Comparison of ENCODE assay signal across 1 cellular context in the genomic region with DNA sequence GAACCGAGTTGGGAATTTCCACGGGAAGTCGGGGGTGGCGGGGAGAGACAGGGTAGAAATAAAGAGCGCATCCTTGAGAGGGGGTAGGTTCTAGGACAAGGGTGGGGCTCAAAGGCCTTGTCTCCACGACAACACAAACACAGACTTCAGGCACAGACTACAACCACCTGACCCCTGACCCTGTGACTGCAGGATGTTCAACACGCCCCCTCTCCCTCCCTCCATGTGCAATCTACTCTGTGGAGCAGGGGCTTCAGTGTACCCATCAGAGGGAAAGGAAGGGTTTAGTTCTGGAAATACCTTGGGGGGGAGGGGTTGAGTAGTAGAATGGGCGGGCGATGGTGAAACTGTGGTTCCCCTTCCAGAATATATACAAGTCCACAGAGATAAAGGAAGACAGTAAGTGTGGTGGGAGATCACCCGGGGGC.
A peak's percentile ranks its signal among the peaks of the same experiment; 100 is the strongest.
TF ChIP-seq lines count a peak whose summit lies in the region.

No MANE protein-coding gene starts in this region.

TF ChIP-seq in HepG2, 621 proteins besides CTCF, POLR2A, EP300 and RAD21 (continued from another document and continues in another):
- TF ChIP-seq FIP1L1 (IDR thresholded peaks at IDR 0.05; ENCODE audit: borderline replicate concordance, insufficient read depth, low read depth, low read length) (no peak), STAG1 (CRISPR knock-in tag; IDR thresholded peaks at IDR 0.05) (no peak), GATAD1 (CRISPR knock-in tag; IDR thresholded peaks at IDR 0.05) (no peak), ZNF20 (CRISPR knock-in tag; IDR thresholded peaks at IDR 0.05) (no peak), RBM22 (optimal IDR thresholded peaks at IDR 0.05; ENCODE audit: low read length) (peak; percentile 89), PHF21A (CRISPR knock-in tag; IDR thresholded peaks at IDR 0.05) (no peak; the same call in 1 of the 2 replicates), HES4 (CRISPR knock-in tag; IDR thresholded peaks at IDR 0.05; ENCODE audit: borderline replicate concordance) (no peak), RFX3 (CRISPR knock-in tag; IDR thresholded peaks at IDR 0.05) (peak; percentile 67), POLR2AphosphoS5 (IDR thresholded peaks at IDR 0.05; ENCODE audit: low read depth, low read length) (peak; percentile 29; the same call in 1 of the 2 replicates), HOXA7 (CRISPR knock-in tag; IDR thresholded peaks at IDR 0.05) (no peak), NR2F1 (CRISPR knock-in tag; IDR thresholded peaks at IDR 0.05) (peak; percentile 67 to 77), THAP11 (CRISPR knock-in tag; IDR thresholded peaks at IDR 0.05) (no peak; the same call in 1 of the 2 replicates), EZH2 (conservative IDR thresholded peaks at IDR 0.05; ENCODE audit: low read depth, low read length) (no peak), FOXA1 (IDR thresholded peaks at IDR 0.05) (no peak), FOXA1 (CRISPR knock-in tag; IDR thresholded peaks at IDR 0.05) (0 out of 2 replicates have a peak, but pooled peaks have one; percentile 39), MED1 (CRISPR knock-in tag; IDR thresholded peaks at IDR 0.05) (0 out of 2 replicates have a peak, but pooled peaks have one; percentile 23), IRX3 (CRISPR knock-in tag; IDR thresholded peaks at IDR 0.05; ENCODE audit: borderline replicate concordance, low read depth) (no peak), ZNF264 (CRISPR knock-in tag; IDR thresholded peaks at IDR 0.05) (no peak), ARNTL (CRISPR knock-in tag; IDR thresholded peaks at IDR 0.05) (no peak), SP4 (CRISPR knock-in tag; IDR thresholded peaks at IDR 0.05) (no peak), PPARG (CRISPR knock-in tag; conservative IDR thresholded peaks at IDR 0.05) (peak; percentile 37; the same call in 1 of the 2 replicates), RARA (CRISPR knock-in tag; IDR thresholded peaks at IDR 0.05) (peak; percentile 40; the same call in 1 of the 2 replicates), CEBPG (CRISPR knock-in tag; IDR thresholded peaks at IDR 0.05) (no peak), ZNF766 (CRISPR knock-in tag; IDR thresholded peaks at IDR 0.05; ENCODE audit: borderline replicate concordance) (no peak), MZF1 (CRISPR knock-in tag; IDR thresholded peaks at IDR 0.05; ENCODE audit: borderline replicate concordance) (no peak), ZNF160 (CRISPR knock-in tag; IDR thresholded peaks at IDR 0.05) (no peak), SAP130 (CRISPR knock-in tag; IDR thresholded peaks at IDR 0.05; ENCODE audit: low read depth) (peak; percentile 82), HNF4A (CRISPR knock-in tag; IDR thresholded peaks at IDR 0.05) (0 out of 2 replicates have a peak, but pooled peaks have one; percentile 9)
- TF ChIP-seq, protein P1, sequence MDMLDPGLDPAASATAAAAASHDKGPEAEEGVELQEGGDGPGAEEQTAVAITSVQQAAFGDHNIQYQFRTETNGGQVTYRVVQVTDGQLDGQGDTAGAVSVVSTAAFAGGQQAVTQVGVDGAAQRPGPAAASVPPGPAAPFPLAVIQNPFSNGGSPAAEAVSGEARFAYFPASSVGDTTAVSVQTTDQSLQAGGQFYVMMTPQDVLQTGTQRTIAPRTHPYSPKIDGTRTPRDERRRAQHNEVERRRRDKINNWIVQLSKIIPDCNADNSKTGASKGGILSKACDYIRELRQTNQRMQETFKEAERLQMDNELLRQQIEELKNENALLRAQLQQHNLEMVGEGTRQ (IDR thresholded peaks at IDR 0.05; ENCODE audit: low read depth, low read length), result 0 out of 2 replicates have a peak, but pooled peaks have one; percentile 27
- TF ChIP-seq, protein P1 (CRISPR knock-in tag; IDR thresholded peaks at IDR 0.05; ENCODE audit: borderline replicate concordance), result no peak
- TF ChIP-seq, protein P2, sequence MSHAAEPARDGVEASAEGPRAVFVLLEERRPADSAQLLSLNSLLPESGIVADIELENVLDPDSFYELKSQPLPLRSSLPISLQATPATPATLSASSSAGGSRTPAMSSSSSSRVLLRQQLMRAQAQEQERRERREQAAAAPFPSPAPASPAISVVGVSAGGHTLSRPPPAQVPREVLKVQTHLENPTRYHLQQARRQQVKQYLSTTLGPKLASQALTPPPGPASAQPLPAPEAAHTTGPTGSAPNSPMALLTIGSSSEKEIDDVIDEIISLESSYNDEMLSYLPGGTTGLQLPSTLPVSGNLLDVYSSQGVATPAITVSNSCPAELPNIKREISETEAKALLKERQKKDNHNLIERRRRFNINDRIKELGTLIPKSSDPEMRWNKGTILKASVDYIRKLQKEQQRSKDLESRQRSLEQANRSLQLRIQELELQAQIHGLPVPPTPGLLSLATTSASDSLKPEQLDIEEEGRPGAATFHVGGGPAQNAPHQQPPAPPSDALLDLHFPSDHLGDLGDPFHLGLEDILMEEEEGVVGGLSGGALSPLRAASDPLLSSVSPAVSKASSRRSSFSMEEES (CRISPR knock-in tag; IDR thresholded peaks at IDR 0.05), result 0 out of 2 replicates have a peak, but pooled peaks have one; percentile 28
- TF ChIP-seq, protein P3, sequence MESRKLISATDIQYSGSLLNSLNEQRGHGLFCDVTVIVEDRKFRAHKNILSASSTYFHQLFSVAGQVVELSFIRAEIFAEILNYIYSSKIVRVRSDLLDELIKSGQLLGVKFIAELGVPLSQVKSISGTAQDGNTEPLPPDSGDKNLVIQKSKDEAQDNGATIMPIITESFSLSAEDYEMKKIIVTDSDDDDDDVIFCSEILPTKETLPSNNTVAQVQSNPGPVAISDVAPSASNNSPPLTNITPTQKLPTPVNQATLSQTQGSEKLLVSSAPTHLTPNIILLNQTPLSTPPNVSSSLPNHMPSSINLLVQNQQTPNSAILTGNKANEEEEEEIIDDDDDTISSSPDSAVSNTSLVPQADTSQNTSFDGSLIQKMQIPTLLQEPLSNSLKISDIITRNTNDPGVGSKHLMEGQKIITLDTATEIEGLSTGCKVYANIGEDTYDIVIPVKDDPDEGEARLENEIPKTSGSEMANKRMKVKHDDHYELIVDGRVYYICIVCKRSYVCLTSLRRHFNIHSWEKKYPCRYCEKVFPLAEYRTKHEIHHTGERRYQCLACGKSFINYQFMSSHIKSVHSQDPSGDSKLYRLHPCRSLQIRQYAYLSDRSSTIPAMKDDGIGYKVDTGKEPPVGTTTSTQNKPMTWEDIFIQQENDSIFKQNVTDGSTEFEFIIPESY (CRISPR knock-in tag; IDR thresholded peaks at IDR 0.05), result no peak
- TF ChIP-seq, protein P4, sequence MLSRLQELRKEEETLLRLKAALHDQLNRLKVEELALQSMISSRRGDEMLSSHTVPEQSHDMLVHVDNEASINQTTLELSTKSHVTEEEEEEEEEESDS (CRISPR knock-in tag; IDR thresholded peaks at IDR 0.05; ENCODE audit: borderline replicate concordance), result no peak
- TF ChIP-seq, protein P5, sequence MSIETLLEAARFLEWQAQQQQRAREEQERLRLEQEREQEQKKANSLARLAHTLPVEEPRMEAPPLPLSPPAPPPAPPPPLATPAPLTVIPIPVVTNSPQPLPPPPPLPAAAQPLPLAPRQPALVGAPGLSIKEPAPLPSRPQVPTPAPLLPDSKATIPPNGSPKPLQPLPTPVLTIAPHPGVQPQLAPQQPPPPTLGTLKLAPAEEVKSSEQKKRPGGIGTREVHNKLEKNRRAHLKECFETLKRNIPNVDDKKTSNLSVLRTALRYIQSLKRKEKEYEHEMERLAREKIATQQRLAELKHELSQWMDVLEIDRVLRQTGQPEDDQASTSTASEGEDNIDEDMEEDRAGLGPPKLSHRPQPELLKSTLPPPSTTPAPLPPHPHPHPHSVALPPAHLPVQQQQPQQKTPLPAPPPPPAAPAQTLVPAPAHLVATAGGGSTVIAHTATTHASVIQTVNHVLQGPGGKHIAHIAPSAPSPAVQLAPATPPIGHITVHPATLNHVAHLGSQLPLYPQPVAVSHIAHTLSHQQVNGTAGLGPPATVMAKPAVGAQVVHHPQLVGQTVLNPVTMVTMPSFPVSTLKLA (IDR thresholded peaks at IDR 0.05), result peak; percentile 35; the same call in 1 of the 2 replicates
- TF ChIP-seq, protein P6, sequence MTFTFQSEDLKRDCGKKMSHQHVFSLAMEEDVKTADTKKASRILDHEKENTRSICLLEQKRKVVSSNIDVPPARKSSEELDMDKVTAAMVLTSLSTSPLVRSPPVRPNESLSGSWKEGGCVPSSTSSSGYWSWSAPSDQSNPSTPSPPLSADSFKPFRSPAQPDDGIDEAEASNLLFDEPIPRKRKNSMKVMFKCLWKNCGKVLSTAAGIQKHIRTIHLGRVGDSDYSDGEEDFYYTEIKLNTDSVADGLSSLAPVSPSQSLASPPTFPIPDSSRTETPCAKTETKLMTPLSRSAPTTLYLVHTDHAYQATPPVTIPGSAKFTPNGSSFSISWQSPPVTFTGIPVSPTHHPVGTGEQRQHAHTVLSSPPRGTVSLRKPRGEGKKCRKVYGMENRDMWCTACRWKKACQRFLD (CRISPR knock-in tag; IDR thresholded peaks at IDR 0.05; ENCODE audit: borderline replicate concordance), result no peak
- TF ChIP-seq, protein P7, sequence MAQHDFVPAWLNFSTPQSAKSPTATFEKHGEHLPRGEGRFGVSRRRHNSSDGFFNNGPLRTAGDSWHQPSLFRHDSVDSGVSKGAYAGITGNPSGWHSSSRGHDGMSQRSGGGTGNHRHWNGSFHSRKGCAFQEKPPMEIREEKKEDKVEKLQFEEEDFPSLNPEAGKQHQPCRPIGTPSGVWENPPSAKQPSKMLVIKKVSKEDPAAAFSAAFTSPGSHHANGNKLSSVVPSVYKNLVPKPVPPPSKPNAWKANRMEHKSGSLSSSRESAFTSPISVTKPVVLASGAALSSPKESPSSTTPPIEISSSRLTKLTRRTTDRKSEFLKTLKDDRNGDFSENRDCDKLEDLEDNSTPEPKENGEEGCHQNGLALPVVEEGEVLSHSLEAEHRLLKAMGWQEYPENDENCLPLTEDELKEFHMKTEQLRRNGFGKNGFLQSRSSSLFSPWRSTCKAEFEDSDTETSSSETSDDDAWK (CRISPR knock-in tag; IDR thresholded peaks at IDR 0.05), result no peak
- TF ChIP-seq, protein P8, sequence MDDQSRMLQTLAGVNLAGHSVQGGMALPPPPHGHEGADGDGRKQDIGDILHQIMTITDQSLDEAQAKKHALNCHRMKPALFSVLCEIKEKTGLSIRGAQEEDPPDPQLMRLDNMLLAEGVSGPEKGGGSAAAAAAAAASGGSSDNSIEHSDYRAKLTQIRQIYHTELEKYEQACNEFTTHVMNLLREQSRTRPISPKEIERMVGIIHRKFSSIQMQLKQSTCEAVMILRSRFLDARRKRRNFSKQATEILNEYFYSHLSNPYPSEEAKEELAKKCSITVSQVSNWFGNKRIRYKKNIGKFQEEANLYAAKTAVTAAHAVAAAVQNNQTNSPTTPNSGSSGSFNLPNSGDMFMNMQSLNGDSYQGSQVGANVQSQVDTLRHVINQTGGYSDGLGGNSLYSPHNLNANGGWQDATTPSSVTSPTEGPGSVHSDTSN (CRISPR knock-in tag; IDR thresholded peaks at IDR 0.05; ENCODE audit: borderline replicate concordance), result no peak
- TF ChIP-seq, protein P9, sequence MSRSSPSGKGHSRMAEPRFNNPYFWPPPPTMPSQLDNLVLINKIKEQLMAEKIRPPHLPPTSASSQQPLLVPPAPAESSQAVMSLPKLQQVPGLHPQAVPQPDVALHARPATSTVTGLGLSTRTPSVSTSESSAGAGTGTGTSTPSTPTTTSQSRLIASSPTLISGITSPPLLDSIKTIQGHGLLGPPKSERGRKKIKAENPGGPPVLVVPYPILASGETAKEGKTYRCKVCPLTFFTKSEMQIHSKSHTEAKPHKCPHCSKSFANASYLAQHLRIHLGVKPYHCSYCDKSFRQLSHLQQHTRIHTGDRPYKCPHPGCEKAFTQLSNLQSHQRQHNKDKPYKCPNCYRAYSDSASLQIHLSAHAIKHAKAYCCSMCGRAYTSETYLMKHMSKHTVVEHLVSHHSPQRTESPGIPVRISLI (CRISPR knock-in tag; IDR thresholded peaks at IDR 0.05; ENCODE audit: borderline replicate concordance), result no peak
- TF ChIP-seq, protein P10, sequence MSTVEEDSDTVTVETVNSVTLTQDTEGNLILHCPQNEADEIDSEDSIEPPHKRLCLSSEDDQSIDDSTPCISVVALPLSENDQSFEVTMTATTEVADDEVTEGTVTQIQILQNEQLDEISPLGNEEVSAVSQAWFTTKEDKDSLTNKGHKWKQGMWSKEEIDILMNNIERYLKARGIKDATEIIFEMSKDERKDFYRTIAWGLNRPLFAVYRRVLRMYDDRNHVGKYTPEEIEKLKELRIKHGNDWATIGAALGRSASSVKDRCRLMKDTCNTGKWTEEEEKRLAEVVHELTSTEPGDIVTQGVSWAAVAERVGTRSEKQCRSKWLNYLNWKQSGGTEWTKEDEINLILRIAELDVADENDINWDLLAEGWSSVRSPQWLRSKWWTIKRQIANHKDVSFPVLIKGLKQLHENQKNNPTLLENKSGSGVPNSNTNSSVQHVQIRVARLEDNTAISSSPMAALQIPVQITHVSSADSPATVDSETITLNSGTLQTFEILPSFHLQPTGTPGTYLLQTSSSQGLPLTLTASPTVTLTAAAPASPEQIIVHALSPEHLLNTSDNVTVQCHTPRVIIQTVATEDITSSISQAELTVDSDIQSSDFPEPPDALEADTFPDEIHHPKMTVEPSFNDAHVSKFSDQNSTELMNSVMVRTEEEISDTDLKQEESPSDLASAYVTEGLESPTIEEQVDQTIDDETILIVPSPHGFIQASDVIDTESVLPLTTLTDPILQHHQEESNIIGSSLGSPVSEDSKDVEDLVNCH (CRISPR knock-in tag; IDR thresholded peaks at IDR 0.05), result no peak
- TF ChIP-seq, protein P11, sequence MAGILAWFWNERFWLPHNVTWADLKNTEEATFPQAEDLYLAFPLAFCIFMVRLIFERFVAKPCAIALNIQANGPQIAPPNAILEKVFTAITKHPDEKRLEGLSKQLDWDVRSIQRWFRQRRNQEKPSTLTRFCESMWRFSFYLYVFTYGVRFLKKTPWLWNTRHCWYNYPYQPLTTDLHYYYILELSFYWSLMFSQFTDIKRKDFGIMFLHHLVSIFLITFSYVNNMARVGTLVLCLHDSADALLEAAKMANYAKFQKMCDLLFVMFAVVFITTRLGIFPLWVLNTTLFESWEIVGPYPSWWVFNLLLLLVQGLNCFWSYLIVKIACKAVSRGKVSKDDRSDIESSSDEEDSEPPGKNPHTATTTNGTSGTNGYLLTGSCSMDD (CRISPR knock-in tag; IDR thresholded peaks at IDR 0.05), result no peak
- TF ChIP-seq, protein P12, sequence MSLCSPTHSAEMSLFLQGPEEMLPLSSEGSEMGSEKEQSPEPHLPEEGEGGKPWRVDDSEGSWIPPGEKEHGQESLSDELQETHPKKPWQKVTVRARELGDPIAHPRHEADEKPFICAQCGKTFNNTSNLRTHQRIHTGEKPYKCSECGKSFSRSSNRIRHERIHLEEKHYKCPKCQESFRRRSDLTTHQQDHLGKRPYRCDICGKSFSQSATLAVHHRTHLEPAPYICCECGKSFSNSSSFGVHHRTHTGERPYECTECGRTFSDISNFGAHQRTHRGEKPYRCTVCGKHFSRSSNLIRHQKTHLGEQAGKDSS (CRISPR knock-in tag; IDR thresholded peaks at IDR 0.05; ENCODE audit: borderline replicate concordance, low read depth), result peak; percentile 44; the same call in 1 of the 2 replicates
